ENCODE assay signal across 8 cellular contexts in genomic region chrX:18886344-18887161, GRCh38.
A peak's percentile ranks its signal among the peaks of the same experiment; 100 is the strongest.
DNase-seq lines count a peak whose midpoint lies in the region; ATAC-seq and TF ChIP-seq lines count a peak whose summit lies in the region.

No MANE protein-coding gene starts in this region.

- peaks cover 2% of the 10 kb centered on the region for H3K36me3 Mint-ChIP-seq in T-helper 1 cell treated with Interleukin-12 subunit alpha and Interleukin-12 subunit beta and Interleukin-4 antibody, amounts not matched to agents 30 μg/mL and 1 μg/mL, for 36 hours (ENCODE audit: low read depth)
- no peaks in the 10 kb centered on the region for H3K36me3 Mint-ChIP-seq in brain

- H3K27me3 Mint-ChIP-seq in T-helper 1 cell treated with Interleukin-12 subunit alpha and Interleukin-12 subunit beta and Interleukin-4 antibody, amounts not matched to agents 30 μg/mL and 1 μg/mL, for 36 hours (ENCODE audit: low read depth) = no peaks in the 10 kb centered on the region
- no peaks in the 10 kb centered on the region for H3K27me3 Mint-ChIP-seq in brain

- peak overlapping the region; percentile 88 for H3K4me3 Mint-ChIP-seq in T-helper 1 cell treated with Interleukin-12 subunit alpha and Interleukin-12 subunit beta and Interleukin-4 antibody, amounts not matched to agents 30 μg/mL and 1 μg/mL, for 36 hours
- H3K4me3 Mint-ChIP-seq in brain = peak overlapping the region in 3 of 5 experiments; percentile 36 to 47 (median 43)

- H3K27ac Mint-ChIP-seq in T-helper 1 cell treated with Interleukin-12 subunit alpha and Interleukin-12 subunit beta and Interleukin-4 antibody, amounts not matched to agents 30 μg/mL and 1 μg/mL, for 36 hours = peak overlapping the region; percentile 86
- H3K27ac Mint-ChIP-seq in brain = peak overlapping the region; percentile 40 to 99 (median 90)

- peaks cover 9% of the 10 kb centered on the region for H3K9me3 ChIP-seq in iPS-18a (ENCODE audit: control insufficient read depth, low read depth, low read length)

- H3K4me1 Mint-ChIP-seq in T-helper 1 cell treated with Interleukin-12 subunit alpha and Interleukin-12 subunit beta and Interleukin-4 antibody, amounts not matched to agents 30 μg/mL and 1 μg/mL, for 36 hours (ENCODE audit: low read depth) = peaks cover 21% of the 10 kb centered on the region
- peaks cover 58% of the 10 kb centered on the region for H3K4me1 Mint-ChIP-seq in brain

- peak; percentile 28 to 53 for TF ChIP-seq CTCF in brain (conservative IDR thresholded peaks at IDR 0.05)

- peak overlapping the region; percentile 32 for H3K4me3 ChIP-seq in iPS-18a (ENCODE audit: low read length)
- peak overlapping the region; percentile 4 to 31 (median 24) for H3K4me3 ChIP-seq in skin epidermis

- no peak overlapping the region for H3K9ac ChIP-seq in iPS-18a (ENCODE audit: low read length)

- no peak overlapping the region for H3K27ac ChIP-seq in iPS-18a (ENCODE audit: low read length)
- H3K27ac ChIP-seq in skin epidermis = peak overlapping the region in 19 of 21 experiments; percentile 30 to 86 (median 66)

- no peaks in the 10 kb centered on the region for H3K9me3 Mint-ChIP-seq in T-helper 1 cell treated with Interleukin-12 subunit alpha and Interleukin-12 subunit beta and Interleukin-4 antibody, amounts not matched to agents 30 μg/mL and 1 μg/mL, for 36 hours
- H3K9me3 Mint-ChIP-seq in brain = peaks cover 0 to 16% (median 0%) of the 10 kb centered on the region in 5 experiments

- no peaks in the 10 kb centered on the region for H3K27me3 ChIP-seq in iPS-18a (ENCODE audit: control insufficient read depth, insufficient read depth, low read length)

- no peaks in the 10 kb centered on the region for H3K4me1 ChIP-seq in iPS-18a (ENCODE audit: control insufficient read depth, low read depth, low read length)

- DNase-seq in GM04503 (ENCODE audit: low read depth) = peak; percentile 13
- peak; percentile 39 for DNase-seq in HuH-7 (ENCODE audit: low spot score)
- DNase-seq in GOT3 (lab: John Stamatoyannopoulos, UW) = no peak

- H3K36me3 ChIP-seq in iPS-18a (ENCODE audit: control insufficient read depth, low read depth, low read length) = no peaks in the 10 kb centered on the region

- ATAC-seq in GM21717 (IDR thresholded peaks at IDR 0.05; ENCODE audit: unreplicated experiment) = peak; percentile 78
